1 cellular context compared by ENCODE assay signal in the genomic region with DNA sequence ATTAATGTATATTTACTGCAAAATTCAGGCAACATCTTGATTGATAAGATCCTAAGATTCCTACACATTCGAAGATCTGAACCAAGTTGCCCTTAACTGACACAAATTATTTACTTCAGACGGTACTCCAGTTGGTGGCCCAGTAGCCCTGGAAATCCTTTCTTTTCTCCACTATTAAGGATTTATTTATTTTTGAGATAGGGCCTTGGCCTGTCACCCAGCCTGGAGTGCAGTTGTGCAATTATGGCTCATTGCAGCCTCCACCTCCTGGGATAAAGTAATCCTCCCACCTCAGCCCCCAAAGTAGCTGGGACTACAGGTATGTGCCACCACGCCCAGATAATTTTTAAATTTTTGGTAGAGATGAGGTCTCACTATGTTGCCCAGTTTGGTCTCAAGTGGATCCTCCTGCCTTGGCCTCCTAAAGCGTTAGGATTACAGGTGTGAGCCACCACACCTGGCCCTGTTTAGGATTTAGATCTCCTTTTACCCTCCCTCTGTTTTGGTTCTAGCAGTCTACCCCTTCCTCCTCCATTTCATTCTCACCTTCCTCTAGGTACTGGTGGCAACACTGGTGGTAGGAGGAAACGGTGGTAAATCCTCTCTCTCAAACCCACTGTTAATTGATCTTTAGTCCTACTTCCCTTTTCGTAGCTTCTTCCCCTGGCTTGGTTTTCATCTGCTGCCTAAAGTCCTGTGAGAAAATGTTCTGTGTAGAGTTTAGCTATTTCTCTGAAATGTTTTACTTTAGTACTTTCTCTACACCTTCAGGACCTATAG.
TF ChIP-seq lines count a peak whose summit lies in the region.

No MANE protein-coding gene starts in this region.

TF ChIP-seq in GM12878, 131 proteins besides CTCF, POLR2A, EP300 and RAD21 (continued from another document and continues in another):
- TF ChIP-seq, protein P1, sequence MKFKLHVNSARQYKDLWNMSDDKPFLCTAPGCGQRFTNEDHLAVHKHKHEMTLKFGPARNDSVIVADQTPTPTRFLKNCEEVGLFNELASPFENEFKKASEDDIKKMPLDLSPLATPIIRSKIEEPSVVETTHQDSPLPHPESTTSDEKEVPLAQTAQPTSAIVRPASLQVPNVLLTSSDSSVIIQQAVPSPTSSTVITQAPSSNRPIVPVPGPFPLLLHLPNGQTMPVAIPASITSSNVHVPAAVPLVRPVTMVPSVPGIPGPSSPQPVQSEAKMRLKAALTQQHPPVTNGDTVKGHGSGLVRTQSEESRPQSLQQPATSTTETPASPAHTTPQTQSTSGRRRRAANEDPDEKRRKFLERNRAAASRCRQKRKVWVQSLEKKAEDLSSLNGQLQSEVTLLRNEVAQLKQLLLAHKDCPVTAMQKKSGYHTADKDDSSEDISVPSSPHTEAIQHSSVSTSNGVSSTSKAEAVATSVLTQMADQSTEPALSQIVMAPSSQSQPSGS (IDR thresholded peaks at IDR 0.05; ENCODE audit: low read length), result no peak
- TF ChIP-seq, protein P2, sequence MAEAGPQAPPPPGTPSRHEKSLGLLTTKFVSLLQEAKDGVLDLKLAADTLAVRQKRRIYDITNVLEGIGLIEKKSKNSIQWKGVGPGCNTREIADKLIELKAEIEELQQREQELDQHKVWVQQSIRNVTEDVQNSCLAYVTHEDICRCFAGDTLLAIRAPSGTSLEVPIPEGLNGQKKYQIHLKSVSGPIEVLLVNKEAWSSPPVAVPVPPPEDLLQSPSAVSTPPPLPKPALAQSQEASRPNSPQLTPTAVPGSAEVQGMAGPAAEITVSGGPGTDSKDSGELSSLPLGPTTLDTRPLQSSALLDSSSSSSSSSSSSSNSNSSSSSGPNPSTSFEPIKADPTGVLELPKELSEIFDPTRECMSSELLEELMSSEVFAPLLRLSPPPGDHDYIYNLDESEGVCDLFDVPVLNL (IDR thresholded peaks at IDR 0.05; ENCODE audit: low read depth, low read length), result no peak
- TF ChIP-seq JUND (IDR thresholded peaks at IDR 0.05; ENCODE audit: low read depth, low read length) (no peak), NR2C2 (IDR thresholded peaks at IDR 0.05; ENCODE audit: borderline replicate concordance, control insufficient read depth, insufficient read length, low read depth) (no peak), ZBTB4 (CRISPR knock-in tag; IDR thresholded peaks at IDR 0.05) (no peak), NRF1 (conservative IDR thresholded peaks at IDR 0.05; ENCODE audit: low read depth, low read length) (no peak), STAT1 (conservative IDR thresholded peaks at IDR 0.05) (no peak), KAT2A (conservative IDR thresholded peaks at IDR 0.05; ENCODE audit: control insufficient read depth, low read depth, low read length) (no peak), MEF2A (IDR thresholded peaks at IDR 0.05; ENCODE audit: insufficient read depth, low read depth, low read length) (no peak), SMAD1 (IDR thresholded peaks at IDR 0.05; ENCODE audit: low read depth, partially characterized antibody) (no peak), SMC3 (IDR thresholded peaks at IDR 0.05; ENCODE audit: borderline replicate concordance, low read length) (0 out of 2 replicates have a peak, but pooled peaks have one; percentile 3), ZBED1 (IDR thresholded peaks at IDR 0.05; ENCODE audit: borderline replicate concordance) (no peak), GATAD2B (conservative IDR thresholded peaks at IDR 0.05; ENCODE audit: low read depth) (peak; percentile 35; the same call in 1 of the 2 replicates), SREBF2 (IDR thresholded peaks at IDR 0.05; ENCODE audit: low read length) (no peak), ASH2L (IDR thresholded peaks at IDR 0.05; ENCODE audit: borderline replicate concordance, low read depth) (no peak), SP1 (IDR thresholded peaks at IDR 0.05; ENCODE audit: low read depth, low read length) (no peak), MYB (IDR thresholded peaks at IDR 0.05; ENCODE audit: borderline replicate concordance, low read depth, low read length) (no peak), ZNF274 (IDR thresholded peaks at IDR 0.05; ENCODE audit: insufficient read depth, insufficient read length) (no peak), ZNF622 (IDR thresholded peaks at IDR 0.05) (no peak), MTA2 (IDR thresholded peaks at IDR 0.05; ENCODE audit: low read depth) (peak; percentile 89), ZNF217 (IDR thresholded peaks at IDR 0.05) (no peak), SREBF1 (IDR thresholded peaks at IDR 0.05; ENCODE audit: low read length) (no peak), E4F1 (IDR thresholded peaks at IDR 0.05; ENCODE audit: borderline replicate concordance, partially characterized antibody) (no peak), RB1 (IDR thresholded peaks at IDR 0.05; ENCODE audit: borderline replicate concordance) (no peak), ZSCAN29 (IDR thresholded peaks at IDR 0.05) (no peak), DPF2 (IDR thresholded peaks at IDR 0.05) (peak; percentile 83; the same call in 1 of the 2 replicates), PKNOX1 (IDR thresholded peaks at IDR 0.05) (no peak), ETV6 (conservative IDR thresholded peaks at IDR 0.05 in 1 of 2, IDR thresholded peaks at IDR 0.05 in 1 of 2; ENCODE audit: borderline replicate concordance in 1 of 2, low read depth in 1 of 2) (peak in 1 of 2 experiments; percentile 72; a peak in 2 of 4 replicates), TCF3 (IDR thresholded peaks at IDR 0.05; ENCODE audit: borderline replicate concordance, insufficient read depth, low read depth, low read length) (no peak), ZZZ3 (IDR thresholded peaks at IDR 0.05; ENCODE audit: control insufficient read depth, insufficient read length, low read depth) (no peak), TBL1XR1 (IDR thresholded peaks at IDR 0.05; ENCODE audit: low read depth, low read length) (no peak), POLR2AphosphoS5 (IDR thresholded peaks at IDR 0.05; ENCODE audit: low read length) (no peak), MXI1 (IDR thresholded peaks at IDR 0.05; ENCODE audit: low read depth, low read length) (no peak)
- TF ChIP-seq, protein P3, sequence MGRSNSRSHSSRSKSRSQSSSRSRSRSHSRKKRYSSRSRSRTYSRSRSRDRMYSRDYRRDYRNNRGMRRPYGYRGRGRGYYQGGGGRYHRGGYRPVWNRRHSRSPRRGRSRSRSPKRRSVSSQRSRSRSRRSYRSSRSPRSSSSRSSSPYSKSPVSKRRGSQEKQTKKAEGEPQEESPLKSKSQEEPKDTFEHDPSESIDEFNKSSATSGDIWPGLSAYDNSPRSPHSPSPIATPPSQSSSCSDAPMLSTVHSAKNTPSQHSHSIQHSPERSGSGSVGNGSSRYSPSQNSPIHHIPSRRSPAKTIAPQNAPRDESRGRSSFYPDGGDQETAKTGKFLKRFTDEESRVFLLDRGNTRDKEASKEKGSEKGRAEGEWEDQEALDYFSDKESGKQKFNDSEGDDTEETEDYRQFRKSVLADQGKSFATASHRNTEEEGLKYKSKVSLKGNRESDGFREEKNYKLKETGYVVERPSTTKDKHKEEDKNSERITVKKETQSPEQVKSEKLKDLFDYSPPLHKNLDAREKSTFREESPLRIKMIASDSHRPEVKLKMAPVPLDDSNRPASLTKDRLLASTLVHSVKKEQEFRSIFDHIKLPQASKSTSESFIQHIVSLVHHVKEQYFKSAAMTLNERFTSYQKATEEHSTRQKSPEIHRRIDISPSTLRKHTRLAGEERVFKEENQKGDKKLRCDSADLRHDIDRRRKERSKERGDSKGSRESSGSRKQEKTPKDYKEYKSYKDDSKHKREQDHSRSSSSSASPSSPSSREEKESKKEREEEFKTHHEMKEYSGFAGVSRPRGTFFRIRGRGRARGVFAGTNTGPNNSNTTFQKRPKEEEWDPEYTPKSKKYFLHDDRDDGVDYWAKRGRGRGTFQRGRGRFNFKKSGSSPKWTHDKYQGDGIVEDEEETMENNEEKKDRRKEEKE (IDR thresholded peaks at IDR 0.05), result no peak
- TF ChIP-seq, protein P4, sequence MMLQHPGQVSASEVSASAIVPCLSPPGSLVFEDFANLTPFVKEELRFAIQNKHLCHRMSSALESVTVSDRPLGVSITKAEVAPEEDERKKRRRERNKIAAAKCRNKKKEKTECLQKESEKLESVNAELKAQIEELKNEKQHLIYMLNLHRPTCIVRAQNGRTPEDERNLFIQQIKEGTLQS (IDR thresholded peaks at IDR 0.05; ENCODE audit: borderline replicate concordance, extremely low read depth, low read depth, low read length), result no peak
- TF ChIP-seq, protein P5, sequence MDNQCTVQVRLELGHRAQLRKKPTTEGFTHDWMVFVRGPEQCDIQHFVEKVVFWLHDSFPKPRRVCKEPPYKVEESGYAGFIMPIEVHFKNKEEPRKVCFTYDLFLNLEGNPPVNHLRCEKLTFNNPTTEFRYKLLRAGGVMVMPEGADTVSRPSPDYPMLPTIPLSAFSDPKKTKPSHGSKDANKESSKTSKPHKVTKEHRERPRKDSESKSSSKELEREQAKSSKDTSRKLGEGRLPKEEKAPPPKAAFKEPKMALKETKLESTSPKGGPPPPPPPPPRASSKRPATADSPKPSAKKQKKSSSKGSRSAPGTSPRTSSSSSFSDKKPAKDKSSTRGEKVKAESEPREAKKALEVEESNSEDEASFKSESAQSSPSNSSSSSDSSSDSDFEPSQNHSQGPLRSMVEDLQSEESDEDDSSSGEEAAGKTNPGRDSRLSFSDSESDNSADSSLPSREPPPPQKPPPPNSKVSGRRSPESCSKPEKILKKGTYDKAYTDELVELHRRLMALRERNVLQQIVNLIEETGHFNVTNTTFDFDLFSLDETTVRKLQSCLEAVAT (IDR thresholded peaks at IDR 0.05), result 0 out of 2 replicates have a peak, but pooled peaks have one; percentile 30
- TF ChIP-seq, protein P6, sequence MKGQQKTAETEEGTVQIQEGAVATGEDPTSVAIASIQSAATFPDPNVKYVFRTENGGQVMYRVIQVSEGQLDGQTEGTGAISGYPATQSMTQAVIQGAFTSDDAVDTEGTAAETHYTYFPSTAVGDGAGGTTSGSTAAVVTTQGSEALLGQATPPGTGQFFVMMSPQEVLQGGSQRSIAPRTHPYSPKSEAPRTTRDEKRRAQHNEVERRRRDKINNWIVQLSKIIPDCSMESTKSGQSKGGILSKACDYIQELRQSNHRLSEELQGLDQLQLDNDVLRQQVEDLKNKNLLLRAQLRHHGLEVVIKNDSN (IDR thresholded peaks at IDR 0.05; ENCODE audit: borderline replicate concordance, extremely low read length, insufficient read depth, low read depth, low read length), result no peak
